ENCODE assay signal across 8 cellular contexts in genomic region chr17:46002311-46002972, GRCh38. TPM values are rescaled to one million over a fixed set of nuclear protein-coding genes. Genes with fewer than 3 reads are reported as not detected.
DNase-seq lines count a peak whose midpoint lies in the region; ATAC-seq lines count a peak whose summit lies in the region.

No MANE protein-coding gene starts in this region.

- no peaks in the 10 kb centered on the region for H3K9me3 Mint-ChIP-seq in activated CD4-positive, alpha-beta memory T cell treated with anti-CD3 and anti-CD28 coated beads, Interleukin-2, amount 10 ng/mL, durations not matched to agents 7 days and 5 days

- no peak overlapping the region for H3K4me3 Mint-ChIP-seq in activated CD4-positive, alpha-beta memory T cell treated with anti-CD3 and anti-CD28 coated beads, Interleukin-2, amount 10 ng/mL, durations not matched to agents 7 days and 5 days

- H3K36me3 Mint-ChIP-seq in activated CD4-positive, alpha-beta memory T cell treated with anti-CD3 and anti-CD28 coated beads, Interleukin-2, amount 10 ng/mL, durations not matched to agents 7 days and 5 days (ENCODE audit: low read depth): no peaks in the 10 kb centered on the region

- POLR2A ChIA-PET in activated CD4-positive, alpha-beta memory T cell treated with anti-CD3 and anti-CD28 coated beads, Interleukin-2, amount 10 ng/mL, durations not matched to agents 7 days and 5 days (lab: Charles Lee): no interaction called here

- peaks cover 5% of the 10 kb centered on the region for H3K27me3 Mint-ChIP-seq in activated CD4-positive, alpha-beta memory T cell treated with anti-CD3 and anti-CD28 coated beads, Interleukin-2, amount 10 ng/mL, durations not matched to agents 7 days and 5 days

- DNase-seq in CMK (ENCODE audit: low read depth) (peak; percentile 11), NCI-H774 (lab: John Stamatoyannopoulos, UW) (peak; percentile 61), medulla oblongata (ENCODE audit: extremely low spot score) (peak; percentile 80)
- DNase-seq in activated CD4-positive, alpha-beta memory T cell treated with anti-CD3 and anti-CD28 coated beads, Interleukin-2, amount 10 ng/mL, durations not matched to agents 7 days and 5 days: peak; percentile 80
- DNase-seq in effector CD4-positive, alpha-beta T cell: peak; percentile 69
- peak; percentile 34 to 46 for DNase-seq in stimulated activated CD8-positive, alpha-beta memory T cell treated with anti-CD3 and anti-CD28 coated beads, Interleukin-15, amount 100 ng/mL, for 4 hours (ENCODE audit: low read depth in 2 of 2)

- H3K27ac Mint-ChIP-seq in activated CD4-positive, alpha-beta memory T cell treated with anti-CD3 and anti-CD28 coated beads, Interleukin-2, amount 10 ng/mL, durations not matched to agents 7 days and 5 days: no peak overlapping the region

- peaks cover 2% of the 10 kb centered on the region for H3K4me1 Mint-ChIP-seq in activated CD4-positive, alpha-beta memory T cell treated with anti-CD3 and anti-CD28 coated beads, Interleukin-2, amount 10 ng/mL, durations not matched to agents 7 days and 5 days

- ATAC-seq in HG02678 (IDR thresholded peaks at IDR 0.05; ENCODE audit: unreplicated experiment) (peak; percentile 60), HG03520 (IDR thresholded peaks at IDR 0.05; ENCODE audit: unreplicated experiment) (no peak)

- CTCF ChIA-PET in activated CD4-positive, alpha-beta memory T cell treated with anti-CD3 and anti-CD28 coated beads, Interleukin-2, amount 10 ng/mL, durations not matched to agents 7 days and 5 days (lab: Charles Lee): interaction anchor here (0.8 to 6.6 kb wide), 11 partner anchors 12 to 283 kb away, joined by 3 to 38 read pairs (median 5); no protein-coding TSS in a partner anchor

RNA-seq across cellular contexts. Expression of gene STH, which starts 3.4 kb away (rescaled TPM):
- not detected for total RNA-seq in activated CD4-positive, alpha-beta memory T cell treated with anti-CD3 and anti-CD28 coated beads, Interleukin-2, amount 10 ng/mL, durations not matched to agents 7 days and 5 days

Comparison
In these comparisons a context has a peak if more than half of its experiments do, and no peak if none do; other contexts are left out.
1. DNase-seq: peak in every context shown above with its lines; median percentile 80 in activated CD4-positive, alpha-beta memory T cell treated with anti-CD3 and anti-CD28 coated beads, Interleukin-2, amount 10 ng/mL, durations not matched to agents 7 days and 5 days; 80 in medulla oblongata; 69 in effector CD4-positive, alpha-beta T cell; 61 in NCI-H774; 40 in stimulated activated CD8-positive, alpha-beta memory T cell treated with anti-CD3 and anti-CD28 coated beads, Interleukin-15, amount 100 ng/mL, for 4 hours; 11 in CMK.